In the genomic region with DNA sequence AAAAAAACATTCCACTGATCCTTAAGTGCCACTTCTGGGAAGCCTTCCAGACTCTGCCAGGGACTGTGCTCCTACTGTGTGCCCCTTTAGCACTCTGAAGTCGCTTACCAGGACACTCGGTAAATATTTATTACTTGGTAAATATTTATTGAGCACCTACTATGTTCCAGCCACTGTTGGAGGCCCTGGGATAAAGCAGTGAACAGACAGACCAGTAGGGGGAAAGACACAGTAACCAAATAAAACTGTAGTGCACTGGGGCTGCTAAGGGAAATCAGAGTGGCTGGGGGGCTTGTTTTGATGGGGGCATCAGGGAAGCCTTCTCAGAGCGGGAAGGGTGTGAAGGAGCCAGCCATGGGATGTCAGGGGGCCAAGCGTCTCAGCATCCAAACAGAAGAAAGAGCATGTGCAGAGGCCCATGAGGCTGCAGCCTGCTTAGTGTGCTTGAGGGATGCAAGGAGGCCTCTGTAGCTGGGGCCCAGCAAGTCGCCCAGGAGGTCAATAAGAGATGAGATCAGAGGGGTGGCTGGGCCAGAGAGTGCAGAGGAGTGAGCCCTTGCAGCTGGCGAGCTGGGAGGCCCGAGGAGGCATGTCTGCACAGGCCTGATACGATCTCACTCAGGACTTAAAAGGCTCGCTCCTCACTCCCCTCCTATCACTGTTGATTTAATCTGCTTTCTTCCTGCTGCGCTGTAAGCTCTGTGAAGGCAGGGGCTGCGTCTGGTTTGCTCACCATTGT, we compare ENCODE assay signal across 10 cellular contexts. TPM values are rescaled to one million over a fixed set of nuclear protein-coding genes. Genes with fewer than 3 reads are reported as not detected.
DNase-seq lines count a peak whose midpoint lies in the region; ATAC-seq, FAIRE-seq and TF ChIP-seq lines count a peak whose summit lies in the region.
"Had no signal": no experiment of that assay in that cellular context is flagged by ENCODE, and none has a peak within 500 bp of the region (broad histone marks: within the 10 kb centered on the region; RNA-seq: fewer than 3 reads in every experiment).

No MANE protein-coding gene starts in this region.

- H3K36me3 ChIP-seq in K562 (ENCODE audit: control insufficient read depth, insufficient read depth, low read length): no peaks in the 10 kb centered on the region
- H3K36me3 ChIP-seq: breast epithelium had no signal

- no peaks in the 10 kb centered on the region for H3K79me2 ChIP-seq in K562 (ENCODE audit: control insufficient read depth, insufficient read depth, low read length)

- no peak for TF ChIP-seq EP300 in K562 (IDR thresholded peaks at IDR 0.05; ENCODE audit: low read length)

- H3K9me3 ChIP-seq in K562 (replicated peaks; ENCODE audit: control insufficient read depth, insufficient read depth, low read depth, low read length): no peaks in the 10 kb centered on the region
- H3K9me3 ChIP-seq: breast epithelium had no signal

- peak; percentile 45 for ATAC-seq in K562
- peak; percentile 31 for ATAC-seq in stimulated activated effector memory CD8-positive, alpha-beta T cell treated with anti-CD3 and anti-CD28 coated beads, Interleukin-12 subunit alpha, Interleukin-12 subunit beta, amount 100 ng/mL, for 72 hours
- no peak for ATAC-seq in HG02571 (IDR thresholded peaks at IDR 0.05; ENCODE audit: unreplicated experiment)
- ATAC-seq in GM18873 (IDR thresholded peaks at IDR 0.05; ENCODE audit: low FRiP score, unreplicated experiment): no peak

- 0 out of 2 replicates have a peak, but pooled peaks cover 3% of the 10 kb centered on the region for H4K20me1 ChIP-seq in K562 (replicated peaks; ENCODE audit: control insufficient read depth, insufficient read depth, low read length)

- no peak for FAIRE-seq in K562 (lab: Jason Lieb, UNC)

- H3K36me3 Mint-ChIP-seq in stimulated activated effector memory CD8-positive, alpha-beta T cell treated with anti-CD3 and anti-CD28 coated beads, Interleukin-12 subunit alpha, Interleukin-12 subunit beta, amount 100 ng/mL, for 72 hours: no peaks in the 10 kb centered on the region

- TF ChIP-seq RAD21 in K562 (CRISPR knock-in tag; conservative IDR thresholded peaks at IDR 0.05 in 1 of 2, IDR thresholded peaks at IDR 0.05 in 1 of 2): no peak

- 3% methylated on average over 11 of the region's 11 CpGs for WGBS in K562 (ENCODE audit: insufficient coverage, low coverage, missing lambda C conversion rate)

- no peak overlapping the region for H3K4me2 ChIP-seq in K562 (ENCODE audit: insufficient read depth, low read length)

- no peak overlapping the region for H3K27ac ChIP-seq in K562 (ENCODE audit: extremely low read depth, low read depth, low read length)

- no TSS peak for BruUV-seq in K562 (replicated peaks; lab: Mats Ljungman, UMichigan)

- H3K27ac Mint-ChIP-seq in stimulated activated effector memory CD8-positive, alpha-beta T cell treated with anti-CD3 and anti-CD28 coated beads, Interleukin-12 subunit alpha, Interleukin-12 subunit beta, amount 100 ng/mL, for 72 hours: no peak overlapping the region

- TF ChIP-seq CTCF in K562 (IDR thresholded peaks at IDR 0.05 in 2 of 3, conservative IDR thresholded peaks at IDR 0.05 in 1 of 3; ENCODE audit: insufficient read depth in 2 of 3, low read depth in 1 of 3, low read length in 3 of 3) (no peak), GM13977 (IDR thresholded peaks at IDR 0.05; ENCODE audit: extremely low read depth, insufficient read depth, missing control alignments) (no peak)

- H3K9me1 ChIP-seq in K562 (ENCODE audit: control insufficient read depth, insufficient read depth, low read length): no peaks in the 10 kb centered on the region

- H3K9ac ChIP-seq in K562 (ENCODE audit: insufficient read depth in 1 of 2, low read depth in 2 of 2, low read length in 2 of 2): no peak overlapping the region

- POLR2A ChIA-PET in K562 (lab: Yijun Ruan, JAX): interaction anchor here (0.5 kb wide), 1 partner anchor 232 kb away, joined by 3 read pairs; no protein-coding TSS in a partner anchor

- H3K4me1 ChIP-seq in K562 (replicated peaks in 1 of 2; ENCODE audit: control insufficient read depth in 2 of 2, insufficient read depth in 2 of 2, low read length in 2 of 2): 0 out of 5 replicates have a peak, but pooled peaks cover 0 to 4% of the 10 kb centered on the region in 2 experiments
- H3K4me1 ChIP-seq: breast epithelium had no signal

- peaks cover 4% of the 10 kb centered on the region for H3K9me3 Mint-ChIP-seq in stimulated activated effector memory CD8-positive, alpha-beta T cell treated with anti-CD3 and anti-CD28 coated beads, Interleukin-12 subunit alpha, Interleukin-12 subunit beta, amount 100 ng/mL, for 72 hours

- no peak for TF ChIP-seq POLR2A in K562 (conservative IDR thresholded peaks at IDR 0.05)

- H3K27me3 ChIP-seq in K562 (ENCODE audit: control insufficient read depth in 2 of 2, insufficient read depth in 2 of 2, low read length in 2 of 2): peaks cover 22 to 36% of the 10 kb centered on the region in 2 experiments
- H3K27me3 ChIP-seq: breast epithelium had no signal

- H3K4me3 ChIP-seq in K562: no peak overlapping the region

- intact Hi-C loops in K562 (cut with micrococcal nuclease): no loop called here

- in situ Hi-C loops in K562 (cut with MboI) (no loop called here), GM13977 (cut with MboI; ENCODE audit: low pct_unique_long_range_greater_than_20kb, low sequenced_read_pairs, unreplicated experiment) (no loop called here)

- H3K4me3 Mint-ChIP-seq in stimulated activated effector memory CD8-positive, alpha-beta T cell treated with anti-CD3 and anti-CD28 coated beads, Interleukin-12 subunit alpha, Interleukin-12 subunit beta, amount 100 ng/mL, for 72 hours: no peak overlapping the region

- no peak overlapping the region for H2AFZ ChIP-seq in K562 (ENCODE audit: low read depth, low read length)

- DNase-seq in NCI-H2196 (lab: John Stamatoyannopoulos, UW; ENCODE audit: unreplicated experiment) (peak; percentile 29), K562 (ENCODE audit: extremely low read depth in 1 of 4, low spot score in 3 of 4) (peak; percentile 13 to 49 (median 40)), islet precursor cell (peak; percentile 96), GM13977 (ENCODE audit: low spot score) (no peak)
- no peak for DNase-seq in stimulated activated effector memory CD8-positive, alpha-beta T cell treated with anti-CD3 and anti-CD28 coated beads, Interleukin-12 subunit alpha, Interleukin-12 subunit beta, amount 100 ng/mL, for 72 hours (ENCODE audit: low spot score in 2 of 2)
- DNase-seq: foreskin melanocyte, T-helper 9 cell had no signal

- H3K4me1 Mint-ChIP-seq in stimulated activated effector memory CD8-positive, alpha-beta T cell treated with anti-CD3 and anti-CD28 coated beads, Interleukin-12 subunit alpha, Interleukin-12 subunit beta, amount 100 ng/mL, for 72 hours: no peaks in the 10 kb centered on the region

- CTCF ChIA-PET in K562 (lab: Yijun Ruan, JAX; ENCODE audit: low intra/inter-chr PET ratio): no interaction called here

TF ChIP-seq in K562, 482 proteins besides CTCF, POLR2A, EP300 and RAD21 (continues in another document):
- TF ChIP-seq PPARD (CRISPR knock-in tag; IDR thresholded peaks at IDR 0.05) (no peak), GTF2A2 (tag; IDR thresholded peaks at IDR 0.05) (no peak), TEAD4 (IDR thresholded peaks at IDR 0.05; ENCODE audit: low read length) (no peak), TEAD4 (CRISPR knock-in tag; IDR thresholded peaks at IDR 0.05; ENCODE audit: borderline replicate concordance) (no peak)
- TF ChIP-seq, protein P1, sequence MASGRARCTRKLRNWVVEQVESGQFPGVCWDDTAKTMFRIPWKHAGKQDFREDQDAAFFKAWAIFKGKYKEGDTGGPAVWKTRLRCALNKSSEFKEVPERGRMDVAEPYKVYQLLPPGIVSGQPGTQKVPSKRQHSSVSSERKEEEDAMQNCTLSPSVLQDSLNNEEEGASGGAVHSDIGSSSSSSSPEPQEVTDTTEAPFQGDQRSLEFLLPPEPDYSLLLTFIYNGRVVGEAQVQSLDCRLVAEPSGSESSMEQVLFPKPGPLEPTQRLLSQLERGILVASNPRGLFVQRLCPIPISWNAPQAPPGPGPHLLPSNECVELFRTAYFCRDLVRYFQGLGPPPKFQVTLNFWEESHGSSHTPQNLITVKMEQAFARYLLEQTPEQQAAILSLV (tag; IDR thresholded peaks at IDR 0.05): no peak

RNA-seq across cellular contexts. Expression of a gene that starts 28.6 kb away (rescaled TPM):
- total RNA-seq in K562 (2011; cell fraction: chromatin; rRNA removed; ENCODE audit: low replicate concordance): 7.9 and 9.6 TPM in 2 replicates
- 4.5 and 7.5 TPM in 2 replicates for total RNA-seq in K562 (2011; cell fraction: nucleolus; rRNA removed)
- total RNA-seq in K562 (2011; cell fraction: nucleoplasm; rRNA removed): 11.1 and 15.3 TPM in 2 replicates
- total RNA-seq in K562 (2014; rRNA removed): 5.4 and 7.7 TPM in 2 replicates
- total RNA-seq in K562 (2014; rRNA removed; fragmentation: Illumina TruSeq; extraction: Trizol): 4.2 and 5.1 TPM in 2 replicates
- total RNA-seq in K562 (2015; rRNA removed; fragmentation: Illumina TruSeq; extraction: Trizol): 5.4 and 5.5 TPM in 2 replicates
- 20.9 and 21.6 TPM in 2 replicates for total RNA-seq in K562 (2021)
- polyA plus RNA-seq in K562 (2011; rRNA removed): 2.1 and 4.6 TPM in 2 replicates
- polyA plus RNA-seq in K562 (2011; cell fraction: cytosol; rRNA removed): 2.4 and 4.5 TPM in 2 replicates
- polyA plus RNA-seq in K562 (2011; cell fraction: nucleus; rRNA removed): 8.0 and 13.3 TPM in 2 replicates
- 11.9 and 13.9 TPM in 2 replicates for polyA plus RNA-seq in K562 (2012)
- polyA plus RNA-seq in K562 (2014; fragmentation: Illumina TruSeq; extraction: Trizol): 15.1 and 15.8 TPM in 2 replicates
- polyA plus RNA-seq in K562 (2014; fragmentation: Nextera tagmentation; extraction: Ambion mirVana): 1 to 10 TPM; 3.5 to 6.4 TPM
- 9.5 and 11.6 TPM in 2 replicates for polyA plus RNA-seq in K562 (2014; rRNA removed)
- polyA minus RNA-seq in K562 (2011; rRNA and poly(A)+ RNA removed): 1.9 and 3.4 TPM in 2 replicates
- polyA minus RNA-seq in K562 (2011; cell fraction: cytosol; rRNA and poly(A)+ RNA removed): 2.6 and 7.2 TPM in 2 replicates
- 3.1 and 6.9 TPM in 2 replicates for polyA minus RNA-seq in K562 (2011; cell fraction: nucleus; rRNA and poly(A)+ RNA removed)

Comparison
In these comparisons a context has a peak if more than half of its experiments do, and no peak if none do; other contexts are left out.
1. DNase-seq: peak in NCI-H2196 (single experiment), K562 (4 of 4) and islet precursor cell (single experiment); none in stimulated activated effector memory CD8-positive, alpha-beta T cell treated with anti-CD3 and anti-CD28 coated beads, Interleukin-12 subunit alpha, Interleukin-12 subunit beta, amount 100 ng/mL, for 72 hours (0 of 2) and GM13977 (single experiment).
2. ATAC-seq: peak in K562 (single experiment) and stimulated activated effector memory CD8-positive, alpha-beta T cell treated with anti-CD3 and anti-CD28 coated beads, Interleukin-12 subunit alpha, Interleukin-12 subunit beta, amount 100 ng/mL, for 72 hours (single experiment); none in HG02571 (single experiment) and GM18873 (single experiment).